Comparison of ENCODE assay signal across 17 cellular contexts in the genomic region with DNA sequence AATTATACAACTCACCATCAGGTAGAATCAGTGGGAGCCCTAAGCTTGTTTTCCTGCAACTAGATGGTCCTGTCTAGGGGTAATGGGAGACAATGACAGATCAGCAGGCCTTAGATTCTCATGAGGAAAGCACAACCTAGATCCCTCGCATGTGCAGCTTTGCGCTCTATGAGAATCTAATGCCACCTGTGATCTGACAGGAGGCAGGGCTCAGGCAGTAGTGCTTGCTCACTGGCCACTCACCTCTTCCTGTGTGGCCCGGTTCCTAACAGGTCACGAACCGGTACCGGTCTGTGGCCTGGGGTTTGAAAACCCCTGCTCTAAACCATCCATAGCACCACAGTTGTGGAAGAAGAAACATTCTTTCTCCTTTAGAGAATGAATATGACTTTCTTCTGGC.
A peak's percentile ranks its signal among the peaks of the same experiment; 100 is the strongest.
DNase-seq lines count a peak whose midpoint lies in the region; ATAC-seq and TF ChIP-seq lines count a peak whose summit lies in the region.
"Had no signal": no experiment of that assay in that cellular context is flagged by ENCODE, and none has a peak within 500 bp of the region (broad histone marks: within the 10 kb centered on the region; RNA-seq: fewer than 3 reads in every experiment).

No MANE protein-coding gene starts in this region.

- no peaks in the 10 kb centered on the region for H4K20me1 ChIP-seq in osteoblast (ENCODE audit: insufficient read depth, low read length)

- no peaks in the 10 kb centered on the region for H3K9me3 ChIP-seq in T-helper 17 cell (ENCODE audit: control insufficient read depth, low read length, poor library complexity, severe bottlenecking)
- no peaks in the 10 kb centered on the region for H3K9me3 ChIP-seq in esophagus muscularis mucosa
- H3K9me3 ChIP-seq in osteoblast (ENCODE audit: low read depth, low read length): no peaks in the 10 kb centered on the region
- H3K9me3 ChIP-seq: A549, BE2C had no signal

- no peaks in the 10 kb centered on the region for H3K27me3 Mint-ChIP-seq in T-helper 17 cell
- no peaks in the 10 kb centered on the region for H3K27me3 Mint-ChIP-seq in stimulated activated memory B cell treated with anti-CD40 and anti-IgM and Interleukin-4, amounts not matched to agents 10 μg/mL and 1 μg/mL and 100 μg/mL, for 72 hours
- H3K27me3 Mint-ChIP-seq in activated CD8-positive, alpha-beta T cell treated with anti-CD3 and anti-CD28 coated beads, Interleukin-2, amount 10 ng/mL, durations not matched to agents 7 days and 5 days (ENCODE audit: low read depth): peaks cover 13% of the 10 kb centered on the region

- peak overlapping the region; percentile 53 to 87 for H3K27ac Mint-ChIP-seq in activated naive CD4-positive, alpha-beta T cell treated with anti-CD3 and anti-CD28 coated beads, Interleukin-2, amount 50 U/mL, for 72 hours
- peak overlapping the region; percentile 21 for H3K27ac Mint-ChIP-seq in T-helper 17 cell
- peak overlapping the region; percentile 21 for H3K27ac Mint-ChIP-seq in stimulated activated memory B cell treated with anti-CD40 and anti-IgM and Interleukin-4, amounts not matched to agents 10 μg/mL and 1 μg/mL and 100 μg/mL, for 72 hours
- H3K27ac Mint-ChIP-seq in activated CD8-positive, alpha-beta T cell treated with anti-CD3 and anti-CD28 coated beads, Interleukin-2, amount 10 ng/mL, durations not matched to agents 7 days and 5 days: no peak overlapping the region
- H3K27ac Mint-ChIP-seq: CD8-positive, alpha-beta T cell; GM23338 had no signal

- intact Hi-C loops in esophagus muscularis mucosa (cut with DNase I): no loop called here

- no peak overlapping the region for H3K4me3 Mint-ChIP-seq in T-helper 17 cell
- H3K4me3 Mint-ChIP-seq in stimulated activated memory B cell treated with anti-CD40 and anti-IgM and Interleukin-4, amounts not matched to agents 10 μg/mL and 1 μg/mL and 100 μg/mL, for 72 hours: no peak overlapping the region
- no peak overlapping the region for H3K4me3 Mint-ChIP-seq in activated CD8-positive, alpha-beta T cell treated with anti-CD3 and anti-CD28 coated beads, Interleukin-2, amount 10 ng/mL, durations not matched to agents 7 days and 5 days
- H3K4me3 Mint-ChIP-seq: CD8-positive, alpha-beta T cell; GM23338 had no signal

- H3K4me3 ChIP-seq in esophagus muscularis mucosa: no peak overlapping the region
- H3K4me3 ChIP-seq in osteoblast (ENCODE audit: insufficient read depth, low read length): no peak overlapping the region
- H3K4me3 ChIP-seq: A549, GM23338 had no signal

- POLR2A ChIA-PET in activated CD8-positive, alpha-beta T cell treated with anti-CD3 and anti-CD28 coated beads, Interleukin-2, amount 10 ng/mL, durations not matched to agents 7 days and 5 days (lab: Charles Lee): no interaction called here

- no peaks in the 10 kb centered on the region for H3K79me2 ChIP-seq in osteoblast (ENCODE audit: insufficient read depth, low read length)

- TF ChIP-seq POLR2A in esophagus muscularis mucosa (IDR thresholded peaks at IDR 0.05; ENCODE audit: low read depth): no peak

- TF ChIP-seq EP300 in esophagus muscularis mucosa (IDR thresholded peaks at IDR 0.05): no peak

- H3K27me3 ChIP-seq in esophagus muscularis mucosa (no peaks in the 10 kb centered on the region), osteoblast (ENCODE audit: insufficient read depth, low read length) (no peaks in the 10 kb centered on the region)
- H3K27me3 ChIP-seq: BE2C had no signal

- H3K36me3 Mint-ChIP-seq in activated naive CD4-positive, alpha-beta T cell treated with anti-CD3 and anti-CD28 coated beads, Interleukin-2, amount 50 U/mL, for 72 hours: peaks cover 5 to 15% of the 10 kb centered on the region in 2 donors
- H3K36me3 Mint-ChIP-seq in T-helper 17 cell (ENCODE audit: low read depth): no peaks in the 10 kb centered on the region
- H3K36me3 Mint-ChIP-seq in stimulated activated memory B cell treated with anti-CD40 and anti-IgM and Interleukin-4, amounts not matched to agents 10 μg/mL and 1 μg/mL and 100 μg/mL, for 72 hours: no peaks in the 10 kb centered on the region
- no peaks in the 10 kb centered on the region for H3K36me3 Mint-ChIP-seq in activated CD8-positive, alpha-beta T cell treated with anti-CD3 and anti-CD28 coated beads, Interleukin-2, amount 10 ng/mL, durations not matched to agents 7 days and 5 days (ENCODE audit: low read depth)
- H3K36me3 Mint-ChIP-seq: CD8-positive, alpha-beta T cell had no signal

- ATAC-seq in activated naive CD4-positive, alpha-beta T cell treated with anti-CD3 and anti-CD28 coated beads, Interleukin-2, amount 50 U/mL, for 72 hours: no peak
- ATAC-seq in T-helper 17 cell: no peak
- ATAC-seq in stimulated activated memory B cell treated with anti-CD40 and anti-IgM and Interleukin-4, amounts not matched to agents 10 μg/mL and 1 μg/mL and 100 μg/mL, for 72 hours: no peak
- ATAC-seq in activated CD8-positive, alpha-beta T cell treated with anti-CD3 and anti-CD28 coated beads, Interleukin-2, amount 10 ng/mL, durations not matched to agents 7 days and 5 days: no peak
- ATAC-seq: A549; CD8-positive, alpha-beta T cell; GM23338 had no signal

- H3K9me3 Mint-ChIP-seq in activated naive CD4-positive, alpha-beta T cell treated with anti-CD3 and anti-CD28 coated beads, Interleukin-2, amount 50 U/mL, for 72 hours: peaks cover 9% of the 10 kb centered on the region in 2 donors
- no peaks in the 10 kb centered on the region for H3K9me3 Mint-ChIP-seq in stimulated activated memory B cell treated with anti-CD40 and anti-IgM and Interleukin-4, amounts not matched to agents 10 μg/mL and 1 μg/mL and 100 μg/mL, for 72 hours
- H3K9me3 Mint-ChIP-seq in activated CD8-positive, alpha-beta T cell treated with anti-CD3 and anti-CD28 coated beads, Interleukin-2, amount 10 ng/mL, durations not matched to agents 7 days and 5 days (ENCODE audit: insufficient read depth): no peaks in the 10 kb centered on the region
- H3K9me3 Mint-ChIP-seq: CD8-positive, alpha-beta T cell; GM23338 had no signal

- peaks cover 27% of the 10 kb centered on the region for H3K4me1 Mint-ChIP-seq in T-helper 17 cell
- peaks cover 47% of the 10 kb centered on the region for H3K4me1 Mint-ChIP-seq in stimulated activated memory B cell treated with anti-CD40 and anti-IgM and Interleukin-4, amounts not matched to agents 10 μg/mL and 1 μg/mL and 100 μg/mL, for 72 hours
- H3K4me1 Mint-ChIP-seq in activated CD8-positive, alpha-beta T cell treated with anti-CD3 and anti-CD28 coated beads, Interleukin-2, amount 10 ng/mL, durations not matched to agents 7 days and 5 days (ENCODE audit: low read depth): peaks cover 45% of the 10 kb centered on the region

- CTCF ChIA-PET in activated CD8-positive, alpha-beta T cell treated with anti-CD3 and anti-CD28 coated beads, Interleukin-2, amount 10 ng/mL, durations not matched to agents 7 days and 5 days (lab: Charles Lee): no interaction called here

- no peak for TF ChIP-seq CTCF in esophagus muscularis mucosa (IDR thresholded peaks at IDR 0.05)
- no peak for TF ChIP-seq CTCF in osteoblast (IDR thresholded peaks at IDR 0.05; ENCODE audit: extremely low read depth, low read depth, low read length)

- H3K4me2 ChIP-seq in osteoblast (ENCODE audit: insufficient read depth, low read length): no peak overlapping the region
- H3K4me2 ChIP-seq: A549, GM23338 had no signal

- H3K36me3 ChIP-seq in esophagus muscularis mucosa: no peaks in the 10 kb centered on the region
- H3K36me3 ChIP-seq in osteoblast (ENCODE audit: insufficient read depth, low read length): no peaks in the 10 kb centered on the region
- H3K36me3 ChIP-seq: BE2C had no signal

- WGBS in esophagus muscularis mucosa: 94% methylated on average over 6 of the region's 6 CpGs

- H3K27ac ChIP-seq in esophagus muscularis mucosa (replicated peaks in 1 of 4): no peak overlapping the region
- no peak overlapping the region for H3K27ac ChIP-seq in osteoblast (ENCODE audit: low read depth, low read length)
- H3K27ac ChIP-seq: A549, C4-2B had no signal

- peaks cover 0 to 22% (median 12%) of the 10 kb centered on the region in 4 donors for H3K4me1 ChIP-seq in esophagus muscularis mucosa
- H3K4me1 ChIP-seq in osteoblast (ENCODE audit: insufficient read depth, low read length): no peaks in the 10 kb centered on the region
- H3K4me1 ChIP-seq: A549, BE2C had no signal

- no peak for DNase-seq in activated naive CD4-positive, alpha-beta T cell treated with anti-CD3 and anti-CD28 coated beads, Interleukin-2, amount 50 U/mL, for 72 hours (ENCODE audit: low spot score in 2 of 2)
- DNase-seq in activated naive CD4-positive, alpha-beta T cell treated with Interleukin-2 at 50 U/mL for 16 hours: no peak
- DNase-seq in T-helper 17 cell: no peak
- peak; percentile 62 for DNase-seq in esophagus muscularis mucosa (ENCODE audit: extremely low spot score)
- DNase-seq in osteoblast (ENCODE audit: insufficient read length, low spot score, missing footprints): no peak
- no peak for DNase-seq in activated CD8-positive, alpha-beta T cell treated with anti-CD3 and anti-CD28 coated beads, Interleukin-2, amount 10 ng/mL, durations not matched to agents 7 days and 5 days
- DNase-seq: BE2C; CD8-positive, alpha-beta T cell; COR-L47; DMS153; DMS79 treated with DMSO at 0.1 percent for 48 hours; EL; H7 had no signal

- H2AFZ ChIP-seq in osteoblast (ENCODE audit: low read length): no peak overlapping the region
- H2AFZ ChIP-seq: GM23338 had no signal
